ENCODE assay signal across 20 cellular contexts in genomic region chr13:95123726-95124125, GRCh38.
A peak's percentile ranks its signal among the peaks of the same experiment; 100 is the strongest.
DNase-seq lines count a peak whose midpoint lies in the region; ATAC-seq, FAIRE-seq and TF ChIP-seq lines count a peak whose summit lies in the region.
"Had no signal": no experiment of that assay in that cellular context is flagged by ENCODE, and none has a peak within 500 bp of the region (broad histone marks: within the 10 kb centered on the region; RNA-seq: fewer than 3 reads in every experiment).

No MANE protein-coding gene starts in this region.

- H4K20me1 ChIP-seq in HepG2 (ENCODE audit: insufficient read depth, low read length): no peaks in the 10 kb centered on the region

- TF ChIP-seq CTCF in bronchial epithelial cell (IDR thresholded peaks at IDR 0.05; ENCODE audit: insufficient read depth, low read length, severe bottlenecking) (no peak), HepG2 (CRISPR knock-in tag; IDR thresholded peaks at IDR 0.05) (no peak), type B pancreatic cell (conservative IDR thresholded peaks at IDR 0.05) (no peak)

- peaks cover 10% of the 10 kb centered on the region for H3K9me3 Mint-ChIP-seq in type B pancreatic cell

- peak overlapping the region; percentile 80 for H3K27ac Mint-ChIP-seq in type B pancreatic cell
- H3K27ac Mint-ChIP-seq: CD14-positive monocyte had no signal

- H3K36me3 ChIP-seq in bronchial epithelial cell (ENCODE audit: control insufficient read depth, insufficient read depth, low read length) (no peaks in the 10 kb centered on the region), HepG2 (replicated peaks in 1 of 2; ENCODE audit: control insufficient read depth in 1 of 2, insufficient read depth in 2 of 2, low read length in 2 of 2) (no peaks in the 10 kb centered on the region; a peak in 1 of 5 replicates)
- H3K36me3 ChIP-seq: Peyer's patch, SJSA1 had no signal

- peak overlapping the region; percentile 12 for H3K4me3 Mint-ChIP-seq in type B pancreatic cell
- H3K4me3 Mint-ChIP-seq: CD14-positive monocyte had no signal

- H3K4me1 Mint-ChIP-seq in type B pancreatic cell (ENCODE audit: unreplicated experiment): peaks cover 20% of the 10 kb centered on the region
- H3K4me1 Mint-ChIP-seq: CD14-positive monocyte had no signal

- ATAC-seq in HepG2 (peak; percentile 98), HG02981 (IDR thresholded peaks at IDR 0.05; ENCODE audit: unreplicated experiment) (no peak), GM19455 (IDR thresholded peaks at IDR 0.05; ENCODE audit: unreplicated experiment) (no peak), GM21381 (IDR thresholded peaks at IDR 0.05; ENCODE audit: unreplicated experiment) (no peak)
- ATAC-seq: GM12878 had no signal

- peak overlapping the region; percentile 35 for H3K9ac ChIP-seq in HepG2 (ENCODE audit: insufficient read depth, low read depth, low read length)

- no peak overlapping the region for H3K4me3 ChIP-seq in bronchial epithelial cell (ENCODE audit: low read depth, low read length)
- no peak overlapping the region; a peak in 1 of 6 replicates for H3K4me3 ChIP-seq in HepG2 (replicated peaks in 1 of 3; ENCODE audit: insufficient read depth in 1 of 3, low read depth in 2 of 3, low read length in 3 of 3)
- H3K4me3 ChIP-seq: GM12878, Peyer's patch, SJSA1 had no signal

- TF ChIP-seq RAD21 in HepG2 (CRISPR knock-in tag; IDR thresholded peaks at IDR 0.05): no peak

- CTCF ChIA-PET in HepG2 (lab: Yijun Ruan, JAX; ENCODE audit: low intra/inter-chr PET ratio, low total read pairs): no interaction called here

- intact Hi-C loops in HepG2 (cut with micrococcal nuclease; ENCODE audit: unreplicated experiment): loop anchor here (5.0 kb wide), 1 partner anchor 39 kb away; no protein-coding TSS in a partner anchor

- H3K4me2 ChIP-seq in HepG2 (ENCODE audit: low read depth, low read length): peak overlapping the region; percentile 54

- H3K27me3 ChIP-seq in bronchial epithelial cell (ENCODE audit: control insufficient read depth, insufficient read depth, low read length) (no peaks in the 10 kb centered on the region), HepG2 (ENCODE audit: control insufficient read depth in 1 of 2, insufficient read depth in 2 of 2, low read length in 2 of 2) (no peaks in the 10 kb centered on the region)
- H3K27me3 ChIP-seq: Peyer's patch, SJSA1 had no signal

- POLR2A ChIA-PET in HepG2 (lab: Yijun Ruan, JAX): no interaction called here

- no peak for TF ChIP-seq POLR2A in HepG2 (IDR thresholded peaks at IDR 0.05; ENCODE audit: insufficient read depth in 1 of 2, low read depth in 2 of 2, low read length in 2 of 2)

- DNase-seq in NCI-H146 (lab: John Stamatoyannopoulos, UW): peak; percentile 73
- no peak for DNase-seq in bronchial epithelial cell (ENCODE audit: low read depth)
- peak; percentile 97 for DNase-seq in HepG2 (ENCODE audit: low spot score)
- DNase-seq in type B pancreatic cell (ENCODE audit: extremely low spot score, unreplicated experiment): no peak
- DNase-seq in SW480 (ENCODE audit: low spot score): no peak
- DNase-seq: COR-L47, EL, GOT3, KG1, NCI-H1417, NCI-H1930, NCI-H226, NCI-H524 treated with DMSO at 0.1 percent for 48 hours, Peyer's patch had no signal

- H3K79me2 ChIP-seq in HepG2 (ENCODE audit: insufficient read depth, low read length): no peaks in the 10 kb centered on the region

- peak; percentile 40 for FAIRE-seq in bronchial epithelial cell (lab: Jason Lieb, UNC)
- FAIRE-seq in HepG2 (lab: Jason Lieb, UNC): peak; percentile 56
- FAIRE-seq: GM12878 had no signal

- no peak overlapping the region for H2AFZ ChIP-seq in HepG2 (ENCODE audit: low read length)

- H3K27ac ChIP-seq in HepG2 (ENCODE audit: extremely low read length, insufficient read depth, low read length): peak overlapping the region; percentile 68
- H3K27ac ChIP-seq: Peyer's patch, SJSA1 had no signal

- peaks cover 59% of the 10 kb centered on the region for H3K4me1 ChIP-seq in HepG2 (ENCODE audit: insufficient read depth, low read length)
- H3K4me1 ChIP-seq: Peyer's patch had no signal

- H3K9me3 ChIP-seq in HepG2 (ENCODE audit: low read length): no peaks in the 10 kb centered on the region
- H3K9me3 ChIP-seq: Peyer's patch, SJSA1 had no signal

- no peaks in the 10 kb centered on the region for H3K27me3 Mint-ChIP-seq in type B pancreatic cell

- in situ Hi-C loops in HepG2 (cut with HindIII; ENCODE audit: extremely low pct_ligation_motif_present, low pct_unique_long_range_greater_than_20kb): no loop called here

- H3K36me3 Mint-ChIP-seq in type B pancreatic cell: peaks cover 15% of the 10 kb centered on the region
- H3K36me3 Mint-ChIP-seq: CD14-positive monocyte had no signal

- TF ChIP-seq EP300 in HepG2 (IDR thresholded peaks at IDR 0.05; ENCODE audit: low read depth in 2 of 2, low read length in 2 of 2): peak; percentile 83
- peak; percentile 86 for TF ChIP-seq EP300 in HepG2 (CRISPR knock-in tag; IDR thresholded peaks at IDR 0.05; ENCODE audit: borderline replicate concordance)

- WGBS in HepG2 (ENCODE audit: low lambda C conversion rate): 56% methylated on average over 7 of the region's 7 CpGs

- BruUV-seq in HepG2 (replicated peaks; lab: Mats Ljungman, UMichigan): no TSS peak

TF ChIP-seq in HepG2, 621 proteins besides CTCF, POLR2A, EP300 and RAD21 (continues in another document):
- TF ChIP-seq ADNP (CRISPR knock-in tag; IDR thresholded peaks at IDR 0.05) (no peak), PBX3 (CRISPR knock-in tag; IDR thresholded peaks at IDR 0.05; ENCODE audit: borderline replicate concordance) (no peak), TFDP2 (CRISPR knock-in tag; IDR thresholded peaks at IDR 0.05) (no peak), ZNF496 (CRISPR knock-in tag; IDR thresholded peaks at IDR 0.05; ENCODE audit: insufficient replicate concordance) (no peak), ZNF337 (CRISPR knock-in tag; IDR thresholded peaks at IDR 0.05; ENCODE audit: borderline replicate concordance, low read depth) (no peak), ZGPAT (CRISPR knock-in tag; IDR thresholded peaks at IDR 0.05) (no peak), ZBTB37 (CRISPR knock-in tag; IDR thresholded peaks at IDR 0.05) (no peak), MBNL3 (CRISPR knock-in tag; conservative IDR thresholded peaks at IDR 0.05) (no peak), HNF4G (IDR thresholded peaks at IDR 0.05; ENCODE audit: borderline replicate concordance, low read depth, low read length) (peak; percentile 68; the same call in 1 of the 2 replicates), HNF4G (CRISPR knock-in tag; IDR thresholded peaks at IDR 0.05; ENCODE audit: borderline replicate concordance, low read depth) (peak; percentile 82; the same call in 1 of the 2 replicates)
- TF ChIP-seq, protein P1, sequence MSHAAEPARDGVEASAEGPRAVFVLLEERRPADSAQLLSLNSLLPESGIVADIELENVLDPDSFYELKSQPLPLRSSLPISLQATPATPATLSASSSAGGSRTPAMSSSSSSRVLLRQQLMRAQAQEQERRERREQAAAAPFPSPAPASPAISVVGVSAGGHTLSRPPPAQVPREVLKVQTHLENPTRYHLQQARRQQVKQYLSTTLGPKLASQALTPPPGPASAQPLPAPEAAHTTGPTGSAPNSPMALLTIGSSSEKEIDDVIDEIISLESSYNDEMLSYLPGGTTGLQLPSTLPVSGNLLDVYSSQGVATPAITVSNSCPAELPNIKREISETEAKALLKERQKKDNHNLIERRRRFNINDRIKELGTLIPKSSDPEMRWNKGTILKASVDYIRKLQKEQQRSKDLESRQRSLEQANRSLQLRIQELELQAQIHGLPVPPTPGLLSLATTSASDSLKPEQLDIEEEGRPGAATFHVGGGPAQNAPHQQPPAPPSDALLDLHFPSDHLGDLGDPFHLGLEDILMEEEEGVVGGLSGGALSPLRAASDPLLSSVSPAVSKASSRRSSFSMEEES (CRISPR knock-in tag; IDR thresholded peaks at IDR 0.05): peak; percentile 82; the same call in 1 of the 2 replicates

Comparison
In these comparisons a context has a peak if more than half of its experiments do, and no peak if none do; other contexts are left out.
1. DNase-seq: peak in NCI-H146 (single experiment) and HepG2 (single experiment); none in bronchial epithelial cell (single experiment), type B pancreatic cell (single experiment) and SW480 (single experiment).